8 cellular contexts compared by ENCODE assay signal in the genomic region with DNA sequence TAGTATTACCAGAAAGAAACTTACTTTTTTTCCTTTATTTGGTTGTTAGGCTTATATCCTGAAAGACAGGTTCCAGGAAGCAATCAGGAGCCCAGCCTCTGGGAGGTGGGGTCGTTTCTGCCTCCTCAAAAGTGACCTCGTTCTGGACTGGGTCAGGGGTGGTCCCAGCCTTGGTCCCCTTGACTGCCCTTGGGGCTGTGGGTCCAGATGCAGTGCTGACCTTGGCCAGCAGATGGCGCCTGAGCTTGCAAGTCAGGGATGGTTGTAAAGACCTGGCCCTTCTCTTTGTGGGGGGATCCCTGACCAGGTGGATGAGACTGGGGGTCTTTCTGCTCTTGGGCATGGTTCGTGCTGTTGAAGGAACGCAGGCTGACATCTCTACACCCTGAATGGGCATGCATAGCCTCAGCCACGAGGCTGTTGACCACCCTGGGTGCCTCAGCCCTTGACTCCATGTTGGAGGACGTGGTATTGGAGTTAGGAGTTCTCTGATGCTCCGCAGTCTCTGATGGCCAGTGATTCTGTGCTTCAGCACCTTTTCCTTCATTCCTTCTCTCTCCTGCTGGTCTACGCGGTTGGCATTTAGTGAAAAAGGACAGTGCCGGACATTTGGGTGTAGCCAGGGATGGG.
A peak's percentile ranks its signal among the peaks of the same experiment; 100 is the strongest.
DNase-seq lines count a peak whose midpoint lies in the region; ATAC-seq and TF ChIP-seq lines count a peak whose summit lies in the region.

No MANE protein-coding gene starts in this region.

- ATAC-seq in HG02763 (IDR thresholded peaks at IDR 0.05; ENCODE audit: unreplicated experiment), result peak; percentile 66

- DNase-seq in NCI-H510A treated with DMSO at 0.1 percent for 48 hours (lab: John Stamatoyannopoulos, UW), result peak; percentile 16
- DNase-seq in NCI-H510A (lab: John Stamatoyannopoulos, UW), result no peak
- peak; percentile 22 for DNase-seq in NCI-H345 treated with DMSO at 0.1 percent for 48 hours (lab: John Stamatoyannopoulos, UW; ENCODE audit: unreplicated experiment)
- DNase-seq in activated T-cell treated with anti-CD3 and anti-CD28 coated beads for 1 hour (ENCODE audit: low read depth), result peak; percentile 70
- DNase-seq in erythroblast (lab: John Stamatoyannopoulos, UW), result peak; percentile 74 to 87
- DNase-seq in myocyte (ENCODE audit: low read depth), result peak; percentile 69
- DNase-seq in stimulated activated CD8-positive, alpha-beta memory T cell treated with anti-CD3 and anti-CD28 coated beads, Interleukin-4, amount 100 ng/mL, for 4 hours (ENCODE audit: low read depth in 2 of 2, low spot score in 1 of 2), result peak; percentile 34 to 66

- no peak for TF ChIP-seq POLR2A in erythroblast (IDR thresholded peaks at IDR 0.05; ENCODE audit: low read length)
